ENCODE assay signal across 8 cellular contexts in genomic region chr1:188027613-188028012, GRCh38.
DNase-seq lines count a peak whose midpoint lies in the region; ATAC-seq and TF ChIP-seq lines count a peak whose summit lies in the region.

No MANE protein-coding gene starts in this region.

- H3K4me1 ChIP-seq in adipocyte (ENCODE audit: control insufficient read depth, insufficient read depth, low read length) (peaks cover 7% of the 10 kb centered on the region), testis (no peaks in the 10 kb centered on the region)

- H3K9ac ChIP-seq in adipocyte (ENCODE audit: low read length), result no peak overlapping the region

- H3K4me3 Mint-ChIP-seq in immature natural killer cell, result no peak overlapping the region

- H3K36me3 ChIP-seq in adipocyte (ENCODE audit: control insufficient read depth, insufficient read depth, low read length, severe bottlenecking) (no peaks in the 10 kb centered on the region), testis (ENCODE audit: low read depth, missing control alignments) (no peaks in the 10 kb centered on the region)

- no peaks in the 10 kb centered on the region for H3K4me1 Mint-ChIP-seq in immature natural killer cell

- H3K27ac Mint-ChIP-seq in immature natural killer cell, result no peak overlapping the region

- TF ChIP-seq POLR2A in testis (IDR thresholded peaks at IDR 0.05), result no peak

- H3K36me3 Mint-ChIP-seq in immature natural killer cell, result peaks cover 0 to 5% (median 4%) of the 10 kb centered on the region in 3 donors

- intact Hi-C loops in testis (cut with DNase I; ENCODE audit: low total_unique reads), result no loop called here

- no peaks in the 10 kb centered on the region for H3K27me3 Mint-ChIP-seq in immature natural killer cell (ENCODE audit: low read depth in 3 of 3)

- H3K4me3 ChIP-seq in adipocyte (ENCODE audit: low read length), result no peak overlapping the region
- no peak overlapping the region for H3K4me3 ChIP-seq in testis

- no peaks in the 10 kb centered on the region for H3K9me3 ChIP-seq in adipocyte (ENCODE audit: control insufficient read depth, low read length)
- H3K9me3 ChIP-seq in testis, result no peaks in the 10 kb centered on the region

- peak; percentile 83 for DNase-seq in adipocyte (ENCODE audit: low read depth)
- peak; percentile 24 for DNase-seq in pons (ENCODE audit: low spot score)
- DNase-seq in testis, result no peak
- no peak for DNase-seq in immature natural killer cell
- no peak for DNase-seq in activated T-cell treated with anti-CD3 and anti-CD28 coated beads, Interleukin-2, amount 50 U/mL, for 48 hours
- no peak for DNase-seq in DMS 273 (lab: John Stamatoyannopoulos, UW; ENCODE audit: unreplicated experiment)

- no peak overlapping the region for H3K27ac ChIP-seq in testis

- H3K27me3 ChIP-seq in adipocyte (replicated peaks; ENCODE audit: control insufficient read depth, insufficient read depth, low read length), result no peaks in the 10 kb centered on the region
- H3K27me3 ChIP-seq in testis, result no peaks in the 10 kb centered on the region

- H3K9me3 Mint-ChIP-seq in immature natural killer cell, result peaks cover 2 to 28% (median 20%) of the 10 kb centered on the region in 6 donors

- ATAC-seq in GM18868 (IDR thresholded peaks at IDR 0.05; ENCODE audit: unreplicated experiment) (peak; percentile 98), HG03025 (IDR thresholded peaks at IDR 0.05; ENCODE audit: low FRiP score, unreplicated experiment) (peak; percentile 98)

- TF ChIP-seq CTCF in testis (IDR thresholded peaks at IDR 0.05), result no peak

Comparison
In these comparisons a context has a peak if more than half of its experiments do, and no peak if none do; other contexts are left out.
1. DNase-seq: peak in adipocyte (single experiment) and pons (single experiment); none in testis (single experiment), immature natural killer cell (0 of 3), activated T-cell treated with anti-CD3 and anti-CD28 coated beads, Interleukin-2, amount 50 U/mL, for 48 hours (0 of 2) and DMS 273 (single experiment).